In genomic region chr6:73801652-73802268, GRCh38 we compare ENCODE assay signal across 22 cellular contexts.
"Had no signal": no experiment of that assay in that cellular context is flagged by ENCODE, and none has a peak within 500 bp of the region (broad histone marks: within the 10 kb centered on the region; RNA-seq: fewer than 3 reads in every experiment).

No MANE protein-coding gene starts in this region.

- H3K4me3 ChIP-seq: gastroesophageal sphincter, ovary, psoas muscle, right atrium auricular region, thyroid gland had no signal

- DNase-seq: activated CD4-positive, alpha-beta memory T cell treated with anti-CD3 and anti-CD28 coated beads for 36 hours; activated effector memory CD4-positive, alpha-beta T cell treated with Interleukin-2 at 50 U/mL for 16 hours; activated naive CD4-positive, alpha-beta T cell treated with anti-CD3 and anti-CD28 coated beads for 36 hours; activated naive CD8-positive, alpha-beta T cell treated with anti-CD3 and anti-CD28 coated beads, Interleukin-2, amount 10 ng/mL, durations not matched to agents 7 days and 5 days; activated T-cell treated with anti-CD3 and anti-CD28 coated beads, Interleukin-2, amount 50 U/mL, for 72 hours; cerebellar nuclear complex; cortex of kidney; endodermal cell; head of caudate nucleus; ovary; psoas muscle; stimulated activated CD4-positive, alpha-beta T cell treated with anti-CD3 and anti-CD28 coated beads, Interleukin-4, amount 100 ng/mL, for 4 hours; stimulated activated naive CD8-positive, alpha-beta T cell treated with anti-CD3 and anti-CD28 coated beads, Interleukin-15, Interleukin-2, amounts not matched to agents 100 U/mL and 50 U/mL, for 24 hours; substantia nigra; T-helper 9 cell; thyroid gland had no signal

- H3K36me3 Mint-ChIP-seq: activated CD4-positive, alpha-beta memory T cell treated with anti-CD3 and anti-CD28 coated beads for 36 hours; activated naive CD8-positive, alpha-beta T cell treated with anti-CD3 and anti-CD28 coated beads, Interleukin-2, amount 10 ng/mL, durations not matched to agents 7 days and 5 days; memory B cell had no signal

- H3K27me3 ChIP-seq: gastroesophageal sphincter, neutrophil, ovary, right atrium auricular region, thyroid gland had no signal

- H3K9me3 ChIP-seq: gastroesophageal sphincter, neutrophil, ovary, right atrium auricular region, thyroid gland had no signal

- FAIRE-seq: islet of Langerhans had no signal

- H3K4me3 Mint-ChIP-seq: activated CD4-positive, alpha-beta memory T cell treated with anti-CD3 and anti-CD28 coated beads for 36 hours; activated naive CD4-positive, alpha-beta T cell treated with anti-CD3 and anti-CD28 coated beads for 36 hours; activated naive CD8-positive, alpha-beta T cell treated with anti-CD3 and anti-CD28 coated beads, Interleukin-2, amount 10 ng/mL, durations not matched to agents 7 days and 5 days; activated T-cell treated with anti-CD3 and anti-CD28 coated beads, Interleukin-2, amount 50 U/mL, for 72 hours; endodermal cell; memory B cell; nephron had no signal

- H3K4me1 ChIP-seq: gastroesophageal sphincter, psoas muscle, thyroid gland had no signal

- ATAC-seq: activated T-cell treated with anti-CD3 and anti-CD28 coated beads, Interleukin-2, amount 50 U/mL, for 72 hours; gastroesophageal sphincter; psoas muscle; stimulated activated naive CD8-positive, alpha-beta T cell treated with anti-CD3 and anti-CD28 coated beads, Interleukin-15, Interleukin-2, amounts not matched to agents 100 U/mL and 50 U/mL, for 24 hours had no signal

- H3K27ac ChIP-seq: gastroesophageal sphincter, neutrophil, ovary, psoas muscle, right atrium auricular region, thyroid gland had no signal

- H3K9me3 Mint-ChIP-seq: activated CD4-positive, alpha-beta memory T cell treated with anti-CD3 and anti-CD28 coated beads for 36 hours; activated naive CD4-positive, alpha-beta T cell treated with anti-CD3 and anti-CD28 coated beads for 36 hours; activated naive CD8-positive, alpha-beta T cell treated with anti-CD3 and anti-CD28 coated beads, Interleukin-2, amount 10 ng/mL, durations not matched to agents 7 days and 5 days; activated T-cell treated with anti-CD3 and anti-CD28 coated beads, Interleukin-2, amount 50 U/mL, for 72 hours; memory B cell; nephron had no signal

- H3K36me3 ChIP-seq: gastroesophageal sphincter, neutrophil, ovary, right atrium auricular region, thyroid gland had no signal

- H3K27ac Mint-ChIP-seq: activated CD4-positive, alpha-beta memory T cell treated with anti-CD3 and anti-CD28 coated beads for 36 hours; activated naive CD4-positive, alpha-beta T cell treated with anti-CD3 and anti-CD28 coated beads for 36 hours; activated naive CD8-positive, alpha-beta T cell treated with anti-CD3 and anti-CD28 coated beads, Interleukin-2, amount 10 ng/mL, durations not matched to agents 7 days and 5 days; activated T-cell treated with anti-CD3 and anti-CD28 coated beads, Interleukin-2, amount 50 U/mL, for 72 hours; endodermal cell; memory B cell had no signal

- H3K27me3 Mint-ChIP-seq: activated CD4-positive, alpha-beta memory T cell treated with anti-CD3 and anti-CD28 coated beads for 36 hours; activated naive CD8-positive, alpha-beta T cell treated with anti-CD3 and anti-CD28 coated beads, Interleukin-2, amount 10 ng/mL, durations not matched to agents 7 days and 5 days had no signal

- H3K4me1 Mint-ChIP-seq: activated naive CD8-positive, alpha-beta T cell treated with anti-CD3 and anti-CD28 coated beads, Interleukin-2, amount 10 ng/mL, durations not matched to agents 7 days and 5 days; memory B cell had no signal
